In genomic region chr4:9923195-9923812, GRCh38 we compare ENCODE assay signal across 1 cellular context.
TF ChIP-seq lines count a peak whose summit lies in the region.

No MANE protein-coding gene starts in this region.

TF ChIP-seq in HepG2, 621 proteins besides CTCF, POLR2A, EP300 and RAD21 (continued from another document and continues in another):
- TF ChIP-seq ZNF18 (CRISPR knock-in tag; IDR thresholded peaks at IDR 0.05; ENCODE audit: insufficient replicate concordance) (no peak), ZFP82 (CRISPR knock-in tag; IDR thresholded peaks at IDR 0.05; ENCODE audit: borderline replicate concordance) (no peak), HNRNPH1 (optimal IDR thresholded peaks at IDR 0.05; ENCODE audit: low read depth, low read length) (no peak), ZNF382 (CRISPR knock-in tag; IDR thresholded peaks at IDR 0.05; ENCODE audit: borderline replicate concordance) (no peak), SOX5 (CRISPR knock-in tag; IDR thresholded peaks at IDR 0.05; ENCODE audit: borderline replicate concordance) (peak; percentile 29; the same call in 1 of the 2 replicates), ZNF766 (CRISPR knock-in tag; IDR thresholded peaks at IDR 0.05; ENCODE audit: borderline replicate concordance) (no peak), SMC3 (IDR thresholded peaks at IDR 0.05; ENCODE audit: low read length) (no peak), ZNF839 (CRISPR knock-in tag; IDR thresholded peaks at IDR 0.05; ENCODE audit: borderline replicate concordance) (no peak), CBX1 (IDR thresholded peaks at IDR 0.05; ENCODE audit: low read depth) (no peak), ZNF687 (CRISPR knock-in tag; IDR thresholded peaks at IDR 0.05) (peak; percentile 48), ZBTB1 (CRISPR knock-in tag; IDR thresholded peaks at IDR 0.05; ENCODE audit: borderline replicate concordance) (no peak), PHF20 (CRISPR knock-in tag; IDR thresholded peaks at IDR 0.05) (no peak), ZBTB44 (CRISPR knock-in tag; IDR thresholded peaks at IDR 0.05) (no peak), ZNF275 (CRISPR knock-in tag; IDR thresholded peaks at IDR 0.05; ENCODE audit: borderline replicate concordance) (no peak), EED (CRISPR knock-in tag; IDR thresholded peaks at IDR 0.05) (no peak), ZNF430 (CRISPR knock-in tag; IDR thresholded peaks at IDR 0.05) (no peak), ARID4A (CRISPR knock-in tag; IDR thresholded peaks at IDR 0.05; ENCODE audit: borderline replicate concordance) (no peak), ZNF431 (CRISPR knock-in tag; IDR thresholded peaks at IDR 0.05; ENCODE audit: borderline replicate concordance, low read depth) (no peak), HNRNPLL (IDR thresholded peaks at IDR 0.05; ENCODE audit: low read depth, low read length, poor library complexity, severe bottlenecking) (no peak), ZNF598 (CRISPR knock-in tag; IDR thresholded peaks at IDR 0.05; ENCODE audit: borderline replicate concordance) (no peak), ELF3 (CRISPR knock-in tag; IDR thresholded peaks at IDR 0.05) (no peak), MXD3 (CRISPR knock-in tag; IDR thresholded peaks at IDR 0.05) (no peak), IRF2 (CRISPR knock-in tag; IDR thresholded peaks at IDR 0.05) (no peak), SOX6 (IDR thresholded peaks at IDR 0.05) (no peak), SOX6 (CRISPR knock-in tag; IDR thresholded peaks at IDR 0.05) (peak; percentile 67; the same call in 1 of the 2 replicates), ZNF792 (CRISPR knock-in tag; IDR thresholded peaks at IDR 0.05) (no peak), ZNF605 (CRISPR knock-in tag; IDR thresholded peaks at IDR 0.05) (no peak), ZMAT5 (CRISPR knock-in tag; IDR thresholded peaks at IDR 0.05; ENCODE audit: borderline replicate concordance, low read depth) (no peak), ZNF816 (CRISPR knock-in tag; IDR thresholded peaks at IDR 0.05; ENCODE audit: borderline replicate concordance) (no peak), HIC2 (CRISPR knock-in tag; IDR thresholded peaks at IDR 0.05; ENCODE audit: low read depth) (no peak), ZNF30 (CRISPR knock-in tag; IDR thresholded peaks at IDR 0.05) (no peak), E2F5 (CRISPR knock-in tag; conservative IDR thresholded peaks at IDR 0.05) (no peak), KLF16 (CRISPR knock-in tag; IDR thresholded peaks at IDR 0.05) (no peak), TRAFD1 (CRISPR knock-in tag; IDR thresholded peaks at IDR 0.05; ENCODE audit: borderline replicate concordance) (no peak), MNT (IDR thresholded peaks at IDR 0.05) (no peak), NR2C2 (CRISPR knock-in tag; IDR thresholded peaks at IDR 0.05; ENCODE audit: borderline replicate concordance) (no peak), ZBTB37 (CRISPR knock-in tag; IDR thresholded peaks at IDR 0.05) (no peak), ZNF629 (CRISPR knock-in tag; conservative IDR thresholded peaks at IDR 0.05) (peak; percentile 39; the same call in 1 of the 2 replicates), FOSL2 (CRISPR knock-in tag; IDR thresholded peaks at IDR 0.05) (peak; percentile 38; the same call in 1 of the 2 replicates)
